ENCODE assay signal across 1 cellular context in genomic region chr2:159799833-159800232, GRCh38.
TF ChIP-seq lines count a peak whose summit lies in the region.

No MANE protein-coding gene starts in this region.

TF ChIP-seq in HepG2, 621 proteins besides CTCF, POLR2A, EP300 and RAD21 (continued from another document and continues in another):
- TF ChIP-seq ARID3A (IDR thresholded peaks at IDR 0.05; ENCODE audit: low read depth, low read length): peak; percentile 85; the same call in 1 of the 2 replicates
- 0 out of 2 replicates have a peak, but pooled peaks have one; percentile 33 for TF ChIP-seq FOXJ3 (CRISPR knock-in tag; IDR thresholded peaks at IDR 0.05; ENCODE audit: borderline replicate concordance)
- 0 out of 2 replicates have a peak, but pooled peaks have one; percentile 20 for TF ChIP-seq SIX1 (CRISPR knock-in tag; IDR thresholded peaks at IDR 0.05; ENCODE audit: borderline replicate concordance)
- TF ChIP-seq ZNF354B (CRISPR knock-in tag; IDR thresholded peaks at IDR 0.05): no peak
- 0 out of 2 replicates have a peak, but pooled peaks have one; percentile 37 for TF ChIP-seq BCL6 (CRISPR knock-in tag; IDR thresholded peaks at IDR 0.05)
- TF ChIP-seq, protein P1, sequence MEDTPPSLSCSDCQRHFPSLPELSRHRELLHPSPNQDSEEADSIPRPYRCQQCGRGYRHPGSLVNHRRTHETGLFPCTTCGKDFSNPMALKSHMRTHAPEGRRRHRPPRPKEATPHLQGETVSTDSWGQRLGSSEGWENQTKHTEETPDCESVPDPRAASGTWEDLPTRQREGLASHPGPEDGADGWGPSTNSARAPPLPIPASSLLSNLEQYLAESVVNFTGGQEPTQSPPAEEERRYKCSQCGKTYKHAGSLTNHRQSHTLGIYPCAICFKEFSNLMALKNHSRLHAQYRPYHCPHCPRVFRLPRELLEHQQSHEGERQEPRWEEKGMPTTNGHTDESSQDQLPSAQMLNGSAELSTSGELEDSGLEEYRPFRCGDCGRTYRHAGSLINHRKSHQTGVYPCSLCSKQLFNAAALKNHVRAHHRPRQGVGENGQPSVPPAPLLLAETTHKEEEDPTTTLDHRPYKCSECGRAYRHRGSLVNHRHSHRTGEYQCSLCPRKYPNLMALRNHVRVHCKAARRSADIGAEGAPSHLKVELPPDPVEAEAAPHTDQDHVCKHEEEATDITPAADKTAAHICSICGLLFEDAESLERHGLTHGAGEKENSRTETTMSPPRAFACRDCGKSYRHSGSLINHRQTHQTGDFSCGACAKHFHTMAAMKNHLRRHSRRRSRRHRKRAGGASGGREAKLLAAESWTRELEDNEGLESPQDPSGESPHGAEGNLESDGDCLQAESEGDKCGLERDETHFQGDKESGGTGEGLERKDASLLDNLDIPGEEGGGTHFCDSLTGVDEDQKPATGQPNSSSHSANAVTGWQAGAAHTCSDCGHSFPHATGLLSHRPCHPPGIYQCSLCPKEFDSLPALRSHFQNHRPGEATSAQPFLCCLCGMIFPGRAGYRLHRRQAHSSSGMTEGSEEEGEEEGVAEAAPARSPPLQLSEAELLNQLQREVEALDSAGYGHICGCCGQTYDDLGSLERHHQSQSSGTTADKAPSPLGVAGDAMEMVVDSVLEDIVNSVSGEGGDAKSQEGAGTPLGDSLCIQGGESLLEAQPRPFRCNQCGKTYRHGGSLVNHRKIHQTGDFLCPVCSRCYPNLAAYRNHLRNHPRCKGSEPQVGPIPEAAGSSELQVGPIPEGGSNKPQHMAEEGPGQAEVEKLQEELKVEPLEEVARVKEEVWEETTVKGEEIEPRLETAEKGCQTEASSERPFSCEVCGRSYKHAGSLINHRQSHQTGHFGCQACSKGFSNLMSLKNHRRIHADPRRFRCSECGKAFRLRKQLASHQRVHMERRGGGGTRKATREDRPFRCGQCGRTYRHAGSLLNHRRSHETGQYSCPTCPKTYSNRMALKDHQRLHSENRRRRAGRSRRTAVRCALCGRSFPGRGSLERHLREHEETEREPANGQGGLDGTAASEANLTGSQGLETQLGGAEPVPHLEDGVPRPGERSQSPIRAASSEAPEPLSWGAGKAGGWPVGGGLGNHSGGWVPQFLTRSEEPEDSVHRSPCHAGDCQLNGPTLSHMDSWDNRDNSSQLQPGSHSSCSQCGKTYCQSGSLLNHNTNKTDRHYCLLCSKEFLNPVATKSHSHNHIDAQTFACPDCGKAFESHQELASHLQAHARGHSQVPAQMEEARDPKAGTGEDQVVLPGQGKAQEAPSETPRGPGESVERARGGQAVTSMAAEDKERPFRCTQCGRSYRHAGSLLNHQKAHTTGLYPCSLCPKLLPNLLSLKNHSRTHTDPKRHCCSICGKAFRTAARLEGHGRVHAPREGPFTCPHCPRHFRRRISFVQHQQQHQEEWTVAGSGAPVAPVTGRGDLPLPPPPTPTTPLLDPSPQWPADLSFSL (CRISPR knock-in tag; IDR thresholded peaks at IDR 0.05): no peak
- TF ChIP-seq TEAD3 (CRISPR knock-in tag; optimal IDR thresholded peaks at IDR 0.05; ENCODE audit: borderline replicate concordance): no peak
- TF ChIP-seq FOSL1 (CRISPR knock-in tag; IDR thresholded peaks at IDR 0.05; ENCODE audit: borderline replicate concordance): no peak
- TF ChIP-seq, protein P2, sequence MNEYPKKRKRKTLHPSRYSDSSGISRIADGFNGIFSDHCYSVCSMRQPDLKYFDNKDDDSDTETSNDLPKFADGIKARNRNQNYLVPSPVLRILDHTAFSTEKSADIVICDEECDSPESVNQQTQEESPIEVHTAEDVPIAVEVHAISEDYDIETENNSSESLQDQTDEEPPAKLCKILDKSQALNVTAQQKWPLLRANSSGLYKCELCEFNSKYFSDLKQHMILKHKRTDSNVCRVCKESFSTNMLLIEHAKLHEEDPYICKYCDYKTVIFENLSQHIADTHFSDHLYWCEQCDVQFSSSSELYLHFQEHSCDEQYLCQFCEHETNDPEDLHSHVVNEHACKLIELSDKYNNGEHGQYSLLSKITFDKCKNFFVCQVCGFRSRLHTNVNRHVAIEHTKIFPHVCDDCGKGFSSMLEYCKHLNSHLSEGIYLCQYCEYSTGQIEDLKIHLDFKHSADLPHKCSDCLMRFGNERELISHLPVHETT (CRISPR knock-in tag; conservative IDR thresholded peaks at IDR 0.05): no peak
- TF ChIP-seq GATAD1 (CRISPR knock-in tag; IDR thresholded peaks at IDR 0.05): 0 out of 2 replicates have a peak, but pooled peaks have one; percentile 25
- TF ChIP-seq RARA (CRISPR knock-in tag; IDR thresholded peaks at IDR 0.05): peak; percentile 32; the same call in 1 of the 2 replicates
- TF ChIP-seq NR2C2 (CRISPR knock-in tag; IDR thresholded peaks at IDR 0.05; ENCODE audit: borderline replicate concordance): peak; percentile 18; the same call in 1 of the 2 replicates
- TF ChIP-seq ARNT (IDR thresholded peaks at IDR 0.05): no peak
- TF ChIP-seq, protein P3, sequence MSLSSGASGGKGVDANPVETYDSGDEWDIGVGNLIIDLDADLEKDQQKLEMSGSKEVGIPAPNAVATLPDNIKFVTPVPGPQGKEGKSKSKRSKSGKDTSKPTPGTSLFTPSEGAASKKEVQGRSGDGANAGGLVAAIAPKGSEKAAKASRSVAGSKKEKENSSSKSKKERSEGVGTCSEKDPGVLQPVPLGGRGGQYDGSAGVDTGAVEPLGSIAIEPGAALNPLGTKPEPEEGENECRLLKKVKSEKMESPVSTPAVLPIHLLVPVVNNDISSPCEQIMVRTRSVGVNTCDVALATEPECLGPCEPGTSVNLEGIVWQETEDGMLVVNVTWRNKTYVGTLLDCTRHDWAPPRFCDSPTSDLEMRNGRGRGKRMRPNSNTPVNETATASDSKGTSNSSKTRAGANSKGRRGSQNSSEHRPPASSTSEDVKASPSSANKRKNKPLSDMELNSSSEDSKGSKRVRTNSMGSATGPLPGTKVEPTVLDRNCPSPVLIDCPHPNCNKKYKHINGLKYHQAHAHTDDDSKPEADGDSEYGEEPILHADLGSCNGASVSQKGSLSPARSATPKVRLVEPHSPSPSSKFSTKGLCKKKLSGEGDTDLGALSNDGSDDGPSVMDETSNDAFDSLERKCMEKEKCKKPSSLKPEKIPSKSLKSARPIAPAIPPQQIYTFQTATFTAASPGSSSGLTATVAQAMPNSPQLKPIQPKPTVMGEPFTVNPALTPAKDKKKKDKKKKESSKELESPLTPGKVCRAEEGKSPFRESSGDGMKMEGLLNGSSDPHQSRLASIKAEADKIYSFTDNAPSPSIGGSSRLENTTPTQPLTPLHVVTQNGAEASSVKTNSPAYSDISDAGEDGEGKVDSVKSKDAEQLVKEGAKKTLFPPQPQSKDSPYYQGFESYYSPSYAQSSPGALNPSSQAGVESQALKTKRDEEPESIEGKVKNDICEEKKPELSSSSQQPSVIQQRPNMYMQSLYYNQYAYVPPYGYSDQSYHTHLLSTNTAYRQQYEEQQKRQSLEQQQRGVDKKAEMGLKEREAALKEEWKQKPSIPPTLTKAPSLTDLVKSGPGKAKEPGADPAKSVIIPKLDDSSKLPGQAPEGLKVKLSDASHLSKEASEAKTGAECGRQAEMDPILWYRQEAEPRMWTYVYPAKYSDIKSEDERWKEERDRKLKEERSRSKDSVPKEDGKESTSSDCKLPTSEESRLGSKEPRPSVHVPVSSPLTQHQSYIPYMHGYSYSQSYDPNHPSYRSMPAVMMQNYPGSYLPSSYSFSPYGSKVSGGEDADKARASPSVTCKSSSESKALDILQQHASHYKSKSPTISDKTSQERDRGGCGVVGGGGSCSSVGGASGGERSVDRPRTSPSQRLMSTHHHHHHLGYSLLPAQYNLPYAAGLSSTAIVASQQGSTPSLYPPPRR (CRISPR knock-in tag; IDR thresholded peaks at IDR 0.05; ENCODE audit: borderline replicate concordance): peak; percentile 63; the same call in 1 of the 2 replicates
- TF ChIP-seq, protein P4, sequence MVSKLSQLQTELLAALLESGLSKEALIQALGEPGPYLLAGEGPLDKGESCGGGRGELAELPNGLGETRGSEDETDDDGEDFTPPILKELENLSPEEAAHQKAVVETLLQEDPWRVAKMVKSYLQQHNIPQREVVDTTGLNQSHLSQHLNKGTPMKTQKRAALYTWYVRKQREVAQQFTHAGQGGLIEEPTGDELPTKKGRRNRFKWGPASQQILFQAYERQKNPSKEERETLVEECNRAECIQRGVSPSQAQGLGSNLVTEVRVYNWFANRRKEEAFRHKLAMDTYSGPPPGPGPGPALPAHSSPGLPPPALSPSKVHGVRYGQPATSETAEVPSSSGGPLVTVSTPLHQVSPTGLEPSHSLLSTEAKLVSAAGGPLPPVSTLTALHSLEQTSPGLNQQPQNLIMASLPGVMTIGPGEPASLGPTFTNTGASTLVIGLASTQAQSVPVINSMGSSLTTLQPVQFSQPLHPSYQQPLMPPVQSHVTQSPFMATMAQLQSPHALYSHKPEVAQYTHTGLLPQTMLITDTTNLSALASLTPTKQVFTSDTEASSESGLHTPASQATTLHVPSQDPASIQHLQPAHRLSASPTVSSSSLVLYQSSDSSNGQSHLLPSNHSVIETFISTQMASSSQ (IDR thresholded peaks at IDR 0.05; ENCODE audit: low read depth): peak; percentile 37; the same call in 1 of the 2 replicates
- TF ChIP-seq, protein P4 (CRISPR knock-in tag; IDR thresholded peaks at IDR 0.05; ENCODE audit: borderline replicate concordance): no peak
- TF ChIP-seq ZNF652 (CRISPR knock-in tag; IDR thresholded peaks at IDR 0.05; ENCODE audit: borderline replicate concordance, low read depth): no peak
- TF ChIP-seq DPF2 (CRISPR knock-in tag; IDR thresholded peaks at IDR 0.05; ENCODE audit: borderline replicate concordance, low read depth): peak; percentile 76
- no peak for TF ChIP-seq RFX1 (IDR thresholded peaks at IDR 0.05)
- TF ChIP-seq ZNF326 (CRISPR knock-in tag; IDR thresholded peaks at IDR 0.05; ENCODE audit: borderline replicate concordance): no peak
- TF ChIP-seq RXRB (CRISPR knock-in tag; IDR thresholded peaks at IDR 0.05; ENCODE audit: borderline replicate concordance): peak; percentile 26; the same call in 1 of the 2 replicates
- peak; percentile 16 for TF ChIP-seq ASH2L (IDR thresholded peaks at IDR 0.05; ENCODE audit: insufficient read length, low read depth, low read length)
- TF ChIP-seq, protein P5, sequence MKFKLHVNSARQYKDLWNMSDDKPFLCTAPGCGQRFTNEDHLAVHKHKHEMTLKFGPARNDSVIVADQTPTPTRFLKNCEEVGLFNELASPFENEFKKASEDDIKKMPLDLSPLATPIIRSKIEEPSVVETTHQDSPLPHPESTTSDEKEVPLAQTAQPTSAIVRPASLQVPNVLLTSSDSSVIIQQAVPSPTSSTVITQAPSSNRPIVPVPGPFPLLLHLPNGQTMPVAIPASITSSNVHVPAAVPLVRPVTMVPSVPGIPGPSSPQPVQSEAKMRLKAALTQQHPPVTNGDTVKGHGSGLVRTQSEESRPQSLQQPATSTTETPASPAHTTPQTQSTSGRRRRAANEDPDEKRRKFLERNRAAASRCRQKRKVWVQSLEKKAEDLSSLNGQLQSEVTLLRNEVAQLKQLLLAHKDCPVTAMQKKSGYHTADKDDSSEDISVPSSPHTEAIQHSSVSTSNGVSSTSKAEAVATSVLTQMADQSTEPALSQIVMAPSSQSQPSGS (CRISPR knock-in tag; IDR thresholded peaks at IDR 0.05): peak; percentile 58; the same call in 1 of the 2 replicates
- 0 out of 2 replicates have a peak, but pooled peaks have one; percentile 49 for TF ChIP-seq IRF2 (CRISPR knock-in tag; IDR thresholded peaks at IDR 0.05)
- TF ChIP-seq NCOA5 (CRISPR knock-in tag; IDR thresholded peaks at IDR 0.05): no peak
- TF ChIP-seq ZNF615 (CRISPR knock-in tag; IDR thresholded peaks at IDR 0.05; ENCODE audit: borderline replicate concordance): no peak
